ENCODE assay signal across 25 cellular contexts in genomic region chr3:72052841-72053409, GRCh38.
"Had no signal": no experiment of that assay in that cellular context is flagged by ENCODE, and none has a peak within 500 bp of the region (broad histone marks: within the 10 kb centered on the region; RNA-seq: fewer than 3 reads in every experiment).

No MANE protein-coding gene starts in this region.

- H3K4me3 ChIP-seq: adrenal gland, ascending aorta, gastroesophageal sphincter, ovary, skin epidermis, thoracic aorta, uterus had no signal

- FAIRE-seq: endothelial cell of umbilical vein, kidney had no signal

- H3K9me3 ChIP-seq: adrenal gland, ascending aorta, gastroesophageal sphincter, ovary, thoracic aorta, uterus had no signal

- ATAC-seq: esophagus mucosa; gastroesophageal sphincter; left colon; naive thymus-derived CD4-positive, alpha-beta T cell; sciatic nerve had no signal

- H3K4me1 ChIP-seq: adrenal gland, ascending aorta, uterus had no signal

- H3K36me3 ChIP-seq: adrenal gland, ascending aorta, gastroesophageal sphincter, ovary, thoracic aorta, uterus had no signal

- H3K27me3 ChIP-seq: adrenal gland, ascending aorta, gastroesophageal sphincter, ovary, uterus had no signal

- DNase-seq: activated CD4-positive, alpha-beta T cell treated with anti-CD3 and anti-CD28 coated beads for 4 hours; activated CD4-positive, alpha-beta T cell treated with anti-CD3 and anti-CD28 coated beads, Interleukin-2, amount 50 U/mL, for 4 hours; activated CD8-positive, alpha-beta memory T cell treated with anti-CD3 and anti-CD28 coated beads for 24 hours; activated effector memory CD4-positive, alpha-beta T cell treated with Interleukin-2 at 50 U/mL for 16 hours; activated naive CD4-positive, alpha-beta T cell treated with anti-CD3 and anti-CD28 coated beads for 36 hours; activated naive CD8-positive, alpha-beta T cell treated with anti-CD3 and anti-CD28 coated beads for 36 hours; adrenal gland; caudate nucleus; cortex of kidney; head of caudate nucleus; hypothalamus; immature natural killer cell; kidney; left colon; naive thymus-derived CD4-positive, alpha-beta T cell; ovary; stimulated activated CD4-positive, alpha-beta T cell treated with anti-CD3 and anti-CD28 coated beads, Interleukin-4, amount 100 ng/mL, for 24 hours; uterus had no signal
